Comparison of ENCODE assay signal across 9 cellular contexts in genomic region chr15:74843445-74843828, GRCh38. TPM values are rescaled to one million over a fixed set of nuclear protein-coding genes. Genes with fewer than 3 reads are reported as not detected.
A peak's percentile ranks its signal among the peaks of the same experiment; 100 is the strongest.
DNase-seq lines count a peak whose midpoint lies in the region; ATAC-seq and TF ChIP-seq lines count a peak whose summit lies in the region.
"Had no signal": no experiment of that assay in that cellular context is flagged by ENCODE, and none has a peak within 500 bp of the region (broad histone marks: within the 10 kb centered on the region; RNA-seq: fewer than 3 reads in every experiment).

No MANE protein-coding gene starts in this region.

- peak overlapping the region; percentile 74 for H3K4me2 ChIP-seq in mesenchymal stem cell (ENCODE audit: low read length, poor library complexity, severe bottlenecking)

- TF ChIP-seq CTCF in brain (conservative IDR thresholded peaks at IDR 0.05) (peak; percentile 30 to 57), upper lobe of right lung (IDR thresholded peaks at IDR 0.05) (peak; percentile 29)

- H4K91ac ChIP-seq in mesenchymal stem cell (ENCODE audit: low read length) = peak overlapping the region; percentile 52

- peaks cover 49% of the 10 kb centered on the region for H3K36me3 Mint-ChIP-seq in activated naive CD4-positive, alpha-beta T cell treated with anti-CD3 and anti-CD28 coated beads, Interleukin-2, amount 10 ng/mL, durations not matched to agents 7 days and 5 days
- peaks cover 26% of the 10 kb centered on the region for H3K36me3 Mint-ChIP-seq in brain

- peak overlapping the region; percentile 66 for H4K8ac ChIP-seq in mesenchymal stem cell (ENCODE audit: low read length)

- H2BK15ac ChIP-seq in mesenchymal stem cell (ENCODE audit: low read depth, poor library complexity, severe bottlenecking) = no peak overlapping the region

- peak overlapping the region; percentile 49 to 94 for H3K4me3 ChIP-seq in mesenchymal stem cell (ENCODE audit: insufficient read depth in 1 of 2, low read depth in 1 of 2, low read length in 2 of 2)
- H3K4me3 ChIP-seq in upper lobe of right lung = peak overlapping the region; percentile 71

- peak overlapping the region; percentile 92 for H3K27ac Mint-ChIP-seq in activated naive CD4-positive, alpha-beta T cell treated with anti-CD3 and anti-CD28 coated beads, Interleukin-2, amount 10 ng/mL, durations not matched to agents 7 days and 5 days
- peak overlapping the region; percentile 95 to 98 (median 98) for H3K27ac Mint-ChIP-seq in brain

- H3K18ac ChIP-seq in mesenchymal stem cell (ENCODE audit: low read depth in 1 of 2, low read length in 2 of 2) = peak overlapping the region; percentile 73 to 80

- CTCF ChIA-PET in activated naive CD4-positive, alpha-beta T cell treated with anti-CD3 and anti-CD28 coated beads, Interleukin-2, amount 10 ng/mL, durations not matched to agents 7 days and 5 days (lab: Charles Lee) = interaction anchor here (1.0 to 3.6 kb wide), 6 partner anchors 13 to 66 kb away, joined by 3 to 27 read pairs (median 4); no protein-coding TSS in a partner anchor

- H3K9me3 ChIP-seq in mesenchymal stem cell (ENCODE audit: control insufficient read depth, low read length) = no peaks in the 10 kb centered on the region
- H3K9me3 ChIP-seq in upper lobe of right lung = no peaks in the 10 kb centered on the region

- H3K36me3 ChIP-seq in mesenchymal stem cell (ENCODE audit: control insufficient read depth in 1 of 2, insufficient read depth in 2 of 2, low read depth in 1 of 2, low read length in 2 of 2) (peaks cover 49 to 71% of the 10 kb centered on the region in 2 experiments), upper lobe of right lung (peaks cover 40% of the 10 kb centered on the region)

- peak overlapping the region in 1 of 2 experiments; percentile 45 for H3K14ac ChIP-seq in mesenchymal stem cell (ENCODE audit: low read length in 2 of 2)

- no peak overlapping the region for H2AFZ ChIP-seq in mesenchymal stem cell (ENCODE audit: low read depth, low read length)

- no peak overlapping the region for H2AK5ac ChIP-seq in mesenchymal stem cell (ENCODE audit: low read length, severe bottlenecking)

- H3K79me1 ChIP-seq in mesenchymal stem cell (replicated peaks; ENCODE audit: low read length, poor library complexity, severe bottlenecking) = peaks cover 8% of the 10 kb centered on the region

- H2BK12ac ChIP-seq in mesenchymal stem cell (ENCODE audit: low read length in 2 of 2) = no peak overlapping the region

- intact Hi-C loops in upper lobe of right lung (cut with DNase I) = no loop called here

- H3K4me3 Mint-ChIP-seq in activated naive CD4-positive, alpha-beta T cell treated with anti-CD3 and anti-CD28 coated beads, Interleukin-2, amount 10 ng/mL, durations not matched to agents 7 days and 5 days = peak overlapping the region; percentile 95
- peak overlapping the region; percentile 82 to 94 (median 87) for H3K4me3 Mint-ChIP-seq in brain

- H2BK5ac ChIP-seq in mesenchymal stem cell (ENCODE audit: low read depth, low read length, poor library complexity, severe bottlenecking) = no peak overlapping the region

- H3K4me1 ChIP-seq in mesenchymal stem cell (ENCODE audit: control insufficient read depth, insufficient read depth, low read depth, low read length) (peaks cover 18% of the 10 kb centered on the region), upper lobe of right lung (peaks cover 16% of the 10 kb centered on the region)

- no peaks in the 10 kb centered on the region for H3K9me3 Mint-ChIP-seq in activated naive CD4-positive, alpha-beta T cell treated with anti-CD3 and anti-CD28 coated beads, Interleukin-2, amount 10 ng/mL, durations not matched to agents 7 days and 5 days
- no peaks in the 10 kb centered on the region for H3K9me3 Mint-ChIP-seq in brain

- H3K4me1 Mint-ChIP-seq in activated naive CD4-positive, alpha-beta T cell treated with anti-CD3 and anti-CD28 coated beads, Interleukin-2, amount 10 ng/mL, durations not matched to agents 7 days and 5 days = peaks cover 62% of the 10 kb centered on the region
- peaks cover 47% of the 10 kb centered on the region for H3K4me1 Mint-ChIP-seq in brain

- H3K27ac ChIP-seq in mesenchymal stem cell (ENCODE audit: low read length, poor library complexity, severe bottlenecking) = peak overlapping the region; percentile 46
- H3K27ac ChIP-seq in upper lobe of right lung = peak overlapping the region; percentile 88

- 15% methylated on average over 12 of the region's 18 CpGs for WGBS in mesenchymal stem cell

- H3K9ac ChIP-seq in mesenchymal stem cell (ENCODE audit: low read length) = peak overlapping the region; percentile 97

- H3K27me3 ChIP-seq in mesenchymal stem cell (ENCODE audit: control insufficient read depth in 1 of 2, insufficient read depth in 1 of 2, low read length in 2 of 2) (no peaks in the 10 kb centered on the region), upper lobe of right lung (no peaks in the 10 kb centered on the region)

- no peak overlapping the region for H3K23ac ChIP-seq in mesenchymal stem cell (ENCODE audit: low read length in 2 of 2)

- no peak for DNase-seq in activated naive CD4-positive, alpha-beta T cell treated with anti-CD3 and anti-CD28 coated beads, Interleukin-2, amount 10 ng/mL, durations not matched to agents 7 days and 5 days
- no peak for DNase-seq in activated naive CD4-positive, alpha-beta T cell treated with Interleukin-2 at 50 U/mL for 16 hours
- no peak for DNase-seq in mesenchymal stem cell
- DNase-seq in upper lobe of right lung = no peak
- no peak for DNase-seq in NCI-H2227 treated with DMSO at 0.1 percent for 48 hours (lab: John Stamatoyannopoulos, UW)
- no peak for DNase-seq in NCI-H1048 (lab: John Stamatoyannopoulos, UW)

- H3K4ac ChIP-seq in mesenchymal stem cell (ENCODE audit: low read depth in 1 of 2, low read length in 2 of 2) = peak overlapping the region; percentile 73 to 76

- no peaks in the 10 kb centered on the region for H3K27me3 Mint-ChIP-seq in activated naive CD4-positive, alpha-beta T cell treated with anti-CD3 and anti-CD28 coated beads, Interleukin-2, amount 10 ng/mL, durations not matched to agents 7 days and 5 days
- H3K27me3 Mint-ChIP-seq in brain = peaks cover 11% of the 10 kb centered on the region

- ATAC-seq in upper lobe of right lung = no peak
- no peak for ATAC-seq in HG02588 (IDR thresholded peaks at IDR 0.05; ENCODE audit: unreplicated experiment)

- H2BK120ac ChIP-seq in mesenchymal stem cell (ENCODE audit: low read depth, low read length) = peak overlapping the region; percentile 69

RNA-seq across cellular contexts. Expression of gene ULK3, which starts 0.5 kb away (rescaled TPM):
- 25.2 TPM for polyA plus RNA-seq in brain (ENCODE audit: insufficient read depth, low read depth, low replicate concordance)
- 15.0 TPM for polyA plus RNA-seq in mesenchymal stem cell (2013, experiment 1 of 2)
- 14.2 TPM for polyA plus RNA-seq in mesenchymal stem cell (2013, experiment 2 of 2)
- 43.9 TPM for total RNA-seq in upper lobe of right lung

RNA-seq across cellular contexts. Expression of gene CPLX3, which starts 17.0 kb away (rescaled TPM):
- polyA plus RNA-seq in brain (ENCODE audit: insufficient read depth, low read depth, low replicate concordance) = 2.1 TPM
- polyA plus RNA-seq in mesenchymal stem cell (2013, experiment 1 of 2) = not detected
- not detected for polyA plus RNA-seq in mesenchymal stem cell (2013, experiment 2 of 2)
- not detected for total RNA-seq in upper lobe of right lung
- total RNA-seq: dermis microvascular lymphatic vessel endothelial cell had no signal

RNA-seq across cellular contexts. Expression of gene SCAMP2, which starts 29.7 kb away (rescaled TPM):
- polyA plus RNA-seq in brain (ENCODE audit: insufficient read depth, low read depth, low replicate concordance) = 70.3 TPM
- polyA plus RNA-seq in mesenchymal stem cell (2013, experiment 1 of 2) = 81.8 TPM
- polyA plus RNA-seq in mesenchymal stem cell (2013, experiment 2 of 2) = 78.8 TPM
- 115 TPM for total RNA-seq in upper lobe of right lung

RNA-seq across cellular contexts. Expression of gene LMAN1L, which starts 30.8 kb away (rescaled TPM):
- not detected for polyA plus RNA-seq in brain (ENCODE audit: insufficient read depth, low read depth, low replicate concordance)
- not detected for polyA plus RNA-seq in mesenchymal stem cell (2013, experiment 1 of 2)
- not detected for polyA plus RNA-seq in mesenchymal stem cell (2013, experiment 2 of 2)
- not detected for total RNA-seq in upper lobe of right lung
- total RNA-seq: dermis microvascular lymphatic vessel endothelial cell had no signal

RNA-seq across cellular contexts. Expression of gene MPI, which starts 46.4 kb away (rescaled TPM):
- 64.7 TPM for polyA plus RNA-seq in brain (ENCODE audit: insufficient read depth, low read depth, low replicate concordance)
- 25.4 TPM for polyA plus RNA-seq in mesenchymal stem cell (2013, experiment 1 of 2)
- 25.0 TPM for polyA plus RNA-seq in mesenchymal stem cell (2013, experiment 2 of 2)
- total RNA-seq in upper lobe of right lung = 26.7 TPM
